Comparison of ENCODE assay signal across 8 cellular contexts in genomic region chr9:136975624-136976023, GRCh38. TPM values are rescaled to one million over a fixed set of nuclear protein-coding genes. Genes with fewer than 3 reads are reported as not detected.
A peak's percentile ranks its signal among the peaks of the same experiment; 100 is the strongest.
DNase-seq lines count a peak whose midpoint lies in the region; ATAC-seq and TF ChIP-seq lines count a peak whose summit lies in the region.

No MANE protein-coding gene starts in this region.

- peak overlapping the region; percentile 52 to 83 (median 72) for H3K27ac Mint-ChIP-seq in CD4-positive, alpha-beta memory T cell

- H3K9me2 ChIP-seq in MM.1S (replicated peaks; ENCODE audit: insufficient read depth, low read length), result no peaks in the 10 kb centered on the region

- TF ChIP-seq CTCF in MM.1S (IDR thresholded peaks at IDR 0.05; ENCODE audit: low read length), result peak; percentile 18; the same call in 1 of the 2 replicates
- TF ChIP-seq CTCF in cardiac fibroblast (IDR thresholded peaks at IDR 0.05; ENCODE audit: low read depth, low read length), result peak; percentile 2

- peak in 1 of 5 donors; percentile 20 for DNase-seq in CD4-positive, alpha-beta memory T cell
- no peak for DNase-seq in MM.1S
- DNase-seq in cardiac fibroblast (ENCODE audit: low read depth in 2 of 2), result no peak
- DNase-seq in myocyte (ENCODE audit: low read depth), result peak; percentile 84
- DNase-seq in NOMO-1 (lab: John Stamatoyannopoulos, UW; ENCODE audit: unreplicated experiment in 2 of 2), result no peak
- no peak for DNase-seq in NCI-H446 (lab: John Stamatoyannopoulos, UW)
- no peak for DNase-seq in NCI-H774 (lab: John Stamatoyannopoulos, UW)

- H3K79me2 ChIP-seq in MM.1S (ENCODE audit: low read length), result no peaks in the 10 kb centered on the region

- no peak overlapping the region for H3K4me2 ChIP-seq in MM.1S (ENCODE audit: low read depth, low read length)

- no peaks in the 10 kb centered on the region for H4K20me1 ChIP-seq in MM.1S (ENCODE audit: insufficient read depth, low read length)

- no peaks in the 10 kb centered on the region for H3K27me3 ChIP-seq in CD4-positive, alpha-beta memory T cell (ENCODE audit: insufficient read depth, low read length)
- H3K27me3 ChIP-seq in MM.1S (replicated peaks; ENCODE audit: insufficient read depth, low read length), result peaks cover 76% of the 10 kb centered on the region

- H3K36me3 Mint-ChIP-seq in CD4-positive, alpha-beta memory T cell, result no peaks in the 10 kb centered on the region

- peaks cover 11 to 32% (median 23%) of the 10 kb centered on the region in 4 donors for H3K4me1 Mint-ChIP-seq in CD4-positive, alpha-beta memory T cell

- no peaks in the 10 kb centered on the region for H3K27me3 Mint-ChIP-seq in CD4-positive, alpha-beta memory T cell

- no peaks in the 10 kb centered on the region for H3K9me3 Mint-ChIP-seq in CD4-positive, alpha-beta memory T cell

- CTCF ChIA-PET in CD4-positive, alpha-beta memory T cell (lab: Charles Lee; ENCODE audit: partially characterized antibody), result interaction anchor here (0.7 to 3.4 kb wide), 12 partner anchors 9 to 109 kb away, joined by 3 to 27 read pairs (median 3); partner anchors contain the start of genes ABCA2 and CLIC3

- no peaks in the 10 kb centered on the region for H3K9me3 ChIP-seq in CD4-positive, alpha-beta memory T cell (ENCODE audit: control insufficient read depth in 1 of 2, low read length in 2 of 2)
- no peaks in the 10 kb centered on the region for H3K9me3 ChIP-seq in MM.1S (replicated peaks; ENCODE audit: insufficient read depth, low read length)

- peaks cover 41% of the 10 kb centered on the region for H3K4me1 ChIP-seq in CD4-positive, alpha-beta memory T cell (ENCODE audit: insufficient read depth, low read length)
- H3K4me1 ChIP-seq in MM.1S (ENCODE audit: low read length), result no peaks in the 10 kb centered on the region

- POLR2A ChIA-PET in CD4-positive, alpha-beta memory T cell (lab: Charles Lee; ENCODE audit: partially characterized antibody), result interaction anchor here (0.6 to 3.9 kb wide), 10 partner anchors 9 to 133 kb away, joined by 3 to 75 read pairs (median 8); partner anchors contain the start of genes C8G, CLIC3, FBXW5 and FUT7

- H3K9ac ChIP-seq in MM.1S (ENCODE audit: low read length), result no peak overlapping the region

- peak overlapping the region; percentile 23 to 24 for H3K4me3 ChIP-seq in CD4-positive, alpha-beta memory T cell (ENCODE audit: low read length in 2 of 2)
- H3K4me3 ChIP-seq in MM.1S (ENCODE audit: low read length) (no peak overlapping the region), cardiac fibroblast (replicated peaks in 1 of 2; ENCODE audit: low read depth in 2 of 2, low read length in 2 of 2) (no peak overlapping the region)

- peak overlapping the region; percentile 28 for H3K27ac ChIP-seq in CD4-positive, alpha-beta memory T cell (ENCODE audit: low read depth, low read length)
- H3K27ac ChIP-seq in MM.1S (ENCODE audit: low read length), result no peak overlapping the region

- no peaks in the 10 kb centered on the region for H3K36me3 ChIP-seq in CD4-positive, alpha-beta memory T cell (ENCODE audit: insufficient read depth, low read length)
- H3K36me3 ChIP-seq in MM.1S (replicated peaks; ENCODE audit: insufficient read depth, low read length), result no peaks in the 10 kb centered on the region

- peak overlapping the region; percentile 66 to 84 (median 77) for H3K4me3 Mint-ChIP-seq in CD4-positive, alpha-beta memory T cell

- no peak for ATAC-seq in GM18861 (IDR thresholded peaks at IDR 0.05; ENCODE audit: unreplicated experiment)

- no peak overlapping the region for H2AFZ ChIP-seq in MM.1S (ENCODE audit: low read length)

- no peaks in the 10 kb centered on the region for H3F3A ChIP-seq in MM.1S (ENCODE audit: insufficient read depth, low read length)

- intact Hi-C loops in CD4-positive, alpha-beta memory T cell (cut with micrococcal nuclease), result loop anchor here (10.0 kb wide), 1 partner anchor 49 kb away; the partner anchor contains the start of gene ABCA2

RNA-seq across cellular contexts. Expression of gene PTGDS, which starts 1.7 kb away (rescaled TPM):
- total RNA-seq in CD4-positive, alpha-beta memory T cell, result 1 to 10 TPM; 4.8 to 5.1 TPM
- 1 to 10 TPM; 1.7 to 3.8 TPM for polyA plus RNA-seq in CD4-positive, alpha-beta memory T cell
- 126 and 177 TPM in 2 replicates for total RNA-seq in myocyte
- polyA plus RNA-seq in myocyte (2012), result 590 TPM

RNA-seq across cellular contexts. Expression of gene LCNL1, which starts 7.2 kb away (rescaled TPM):
- under 1 TPM; 0.14 to 0.17 TPM for total RNA-seq in CD4-positive, alpha-beta memory T cell
- polyA plus RNA-seq in CD4-positive, alpha-beta memory T cell, result not detected
- 5.0 and 13.8 TPM in 2 replicates for total RNA-seq in myocyte
- polyA plus RNA-seq in myocyte (2012), result 16.5 TPM

RNA-seq across cellular contexts. Expression of gene PAXX, which starts 16.6 kb away (rescaled TPM):
- 100 to 1,000 TPM in 1 of 2 experiments, 10 to 100 TPM in 1; 94.2 to 101 TPM for total RNA-seq in CD4-positive, alpha-beta memory T cell
- 100 to 1,000 TPM in 1 of 2 donors, 10 to 100 TPM in 1; 76.0 to 103 TPM for polyA plus RNA-seq in CD4-positive, alpha-beta memory T cell
- total RNA-seq in myocyte, result 57.3 and 67.3 TPM in 2 replicates
- 31.0 TPM for polyA plus RNA-seq in myocyte (2012)

RNA-seq across cellular contexts. Expression of gene CLIC3, which starts 20.7 kb away (rescaled TPM):
- 1 to 10 TPM; 3.1 to 3.7 TPM for total RNA-seq in CD4-positive, alpha-beta memory T cell
- polyA plus RNA-seq in CD4-positive, alpha-beta memory T cell, result 1 to 10 TPM; 5.0 to 7.8 TPM
- total RNA-seq in myocyte, result not detected in 2 replicates
- 1.1 TPM for polyA plus RNA-seq in myocyte (2012)

RNA-seq across cellular contexts. Expression of gene LCN12, which starts 23.6 kb away (rescaled TPM):
- 1 to 10 TPM in 1 of 2 experiments, under 1 TPM in 1; 0.72 to 1.4 TPM for total RNA-seq in CD4-positive, alpha-beta memory T cell
- not detected for polyA plus RNA-seq in CD4-positive, alpha-beta memory T cell
- total RNA-seq in myocyte, result 0.10 and 0.27 TPM in 2 replicates
- polyA plus RNA-seq in myocyte (2012), result 0.37 TPM

Comparison
In these comparisons a context has a peak if more than half of its experiments do, and no peak if none do; other contexts are left out.
1. H3K4me3 ChIP-seq: peak in CD4-positive, alpha-beta memory T cell (2 of 2); none in MM.1S (single experiment) and cardiac fibroblast (0 of 2).
2. RNA of gene PTGDS, which starts 1.7 kb away (total RNA-seq): 126 to 177 TPM in myocyte; 4.8 to 5.1 TPM in CD4-positive, alpha-beta memory T cell; every median in the first group is over 10 times any median in the second.